Comparison of ENCODE assay signal across 25 cellular contexts in the genomic region with DNA sequence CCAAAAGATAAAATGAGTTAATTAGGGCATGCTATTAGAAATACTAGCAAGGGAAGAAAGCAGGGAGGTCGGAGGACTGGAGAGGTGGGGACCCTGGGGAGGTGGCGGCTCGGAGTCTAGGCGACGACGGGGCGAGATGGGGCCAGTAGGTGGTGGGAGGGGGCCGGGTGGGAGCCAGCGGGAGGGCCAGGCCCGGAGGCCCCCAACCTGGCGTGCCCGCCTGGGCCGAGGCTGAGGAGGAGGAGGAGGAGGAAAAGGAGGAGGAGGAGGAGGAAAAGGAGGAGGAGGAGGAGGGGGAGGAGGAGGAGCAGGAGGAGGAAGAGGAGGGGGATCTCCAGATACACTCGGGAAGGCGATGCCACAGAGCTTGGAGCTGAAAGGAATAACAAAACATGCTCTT.
A peak's percentile ranks its signal among the peaks of the same experiment; 100 is the strongest.
DNase-seq lines count a peak whose midpoint lies in the region; ATAC-seq, FAIRE-seq and TF ChIP-seq lines count a peak whose summit lies in the region.
"Had no signal": no experiment of that assay in that cellular context is flagged by ENCODE, and none has a peak within 500 bp of the region (broad histone marks: within the 10 kb centered on the region; RNA-seq: fewer than 3 reads in every experiment).

No MANE protein-coding gene starts in this region.

- WGBS in K562 (ENCODE audit: insufficient coverage, low coverage, missing lambda C conversion rate) = 2% methylated on average over 7 of the region's 15 CpGs
- WGBS in esophagus muscularis mucosa = 71% methylated on average over 15 of the region's 15 CpGs

- H3K27me3 ChIP-seq in K562 (ENCODE audit: control insufficient read depth in 2 of 2, insufficient read depth in 2 of 2, low read length in 2 of 2) = no peaks in the 10 kb centered on the region
- no peaks in the 10 kb centered on the region for H3K27me3 ChIP-seq in esophagus muscularis mucosa
- H3K27me3 ChIP-seq: BE2C, BLaER1 had no signal

- H3K9me1 ChIP-seq in K562 (ENCODE audit: control insufficient read depth, insufficient read depth, low read length) = no peaks in the 10 kb centered on the region

- TF ChIP-seq POLR2A in K562 (conservative IDR thresholded peaks at IDR 0.05) = no peak
- no peak for TF ChIP-seq POLR2A in esophagus muscularis mucosa (IDR thresholded peaks at IDR 0.05; ENCODE audit: low read depth)

- no peaks in the 10 kb centered on the region for H3K36me3 ChIP-seq in K562 (ENCODE audit: control insufficient read depth, insufficient read depth, low read length)
- H3K36me3 ChIP-seq in esophagus muscularis mucosa = no peaks in the 10 kb centered on the region
- H3K36me3 ChIP-seq: BE2C, BLaER1 had no signal

- H3K9ac ChIP-seq in K562 (ENCODE audit: insufficient read depth in 1 of 2, low read depth in 2 of 2, low read length in 2 of 2) = no peak overlapping the region
- H3K9ac ChIP-seq: BLaER1 had no signal

- H3K4me2 ChIP-seq in K562 (ENCODE audit: insufficient read depth, low read length) = no peak overlapping the region
- H3K4me2 ChIP-seq: BLaER1 had no signal

- ATAC-seq in K562 = no peak; the same call in 2 of the 3 replicates
- ATAC-seq: GM12878 had no signal

- no peak for FAIRE-seq in K562 (lab: Jason Lieb, UNC)
- FAIRE-seq: A204.1, GM12878, GM12892, GM18507 had no signal

- H3K27ac ChIP-seq in K562 (ENCODE audit: extremely low read depth, low read depth, low read length) (no peak overlapping the region), esophagus muscularis mucosa (replicated peaks in 1 of 4) (no peak overlapping the region)
- H3K27ac ChIP-seq: BLaER1 had no signal

- no peaks in the 10 kb centered on the region for H3K4me1 ChIP-seq in K562 (replicated peaks in 1 of 2; ENCODE audit: control insufficient read depth in 2 of 2, insufficient read depth in 2 of 2, low read length in 2 of 2)
- no peaks in the 10 kb centered on the region for H3K4me1 ChIP-seq in esophagus muscularis mucosa
- H3K4me1 ChIP-seq: BE2C, BLaER1 had no signal

- H3K79me2 ChIP-seq in K562 (ENCODE audit: control insufficient read depth, insufficient read depth, low read length) = no peaks in the 10 kb centered on the region

- H2AFZ ChIP-seq in K562 (ENCODE audit: low read depth, low read length) = no peak overlapping the region

- TF ChIP-seq CTCF in K562 (IDR thresholded peaks at IDR 0.05 in 2 of 3, conservative IDR thresholded peaks at IDR 0.05 in 1 of 3; ENCODE audit: insufficient read depth in 2 of 3, low read depth in 1 of 3, low read length in 3 of 3) (no peak), esophagus muscularis mucosa (IDR thresholded peaks at IDR 0.05) (no peak)

- no peak for TF ChIP-seq RAD21 in K562 (CRISPR knock-in tag; conservative IDR thresholded peaks at IDR 0.05 in 1 of 2, IDR thresholded peaks at IDR 0.05 in 1 of 2)

- CTCF ChIA-PET in K562 (lab: Yijun Ruan, JAX; ENCODE audit: low intra/inter-chr PET ratio) = no interaction called here

- in situ Hi-C loops in K562 (cut with MboI) = no loop called here

- POLR2A ChIA-PET in K562 (lab: Yijun Ruan, JAX) = no interaction called here

- no peaks in the 10 kb centered on the region for H4K20me1 ChIP-seq in K562 (replicated peaks; ENCODE audit: control insufficient read depth, insufficient read depth, low read length)
- H4K20me1 ChIP-seq: BLaER1 had no signal

- H3K9me3 ChIP-seq in K562 (replicated peaks; ENCODE audit: control insufficient read depth, insufficient read depth, low read depth, low read length) (no peaks in the 10 kb centered on the region), esophagus muscularis mucosa (no peaks in the 10 kb centered on the region)
- H3K9me3 ChIP-seq: BE2C, BLaER1 had no signal

- TF ChIP-seq EP300 in K562 (IDR thresholded peaks at IDR 0.05; ENCODE audit: low read length) (no peak), esophagus muscularis mucosa (IDR thresholded peaks at IDR 0.05) (no peak)

- BruUV-seq in K562 (replicated peaks; lab: Mats Ljungman, UMichigan) = no TSS peak

- intact Hi-C loops in K562 (cut with micrococcal nuclease) (no loop called here), esophagus muscularis mucosa (cut with DNase I) (no loop called here)

- H3K4me3 ChIP-seq in K562 = no peak overlapping the region
- H3K4me3 ChIP-seq in esophagus muscularis mucosa = no peak overlapping the region
- H3K4me3 ChIP-seq: BLaER1, GM12878 had no signal

- DNase-seq in K562 (ENCODE audit: extremely low read depth in 1 of 4, low spot score in 3 of 4) = no peak
- DNase-seq in esophagus muscularis mucosa (ENCODE audit: extremely low spot score) = peak; percentile 62
- DNase-seq in T-helper 9 cell = no peak
- DNase-seq in SIG-M5 treated with dmso at 0.1 percent for 504 hours (lab: John Stamatoyannopoulos, UW; ENCODE audit: unreplicated experiment) = no peak
- DNase-seq in H4 (ENCODE audit: low spot score) = no peak
- DNase-seq: 8988T; ACHN; BE2C; C1 segment of cervical spinal cord; CD4-positive, alpha-beta memory T cell; CD4-positive, CD25-positive, alpha-beta regulatory T cell; CD8-positive, alpha-beta memory T cell; COR-L47; DMS 273 treated with DMSO at 0.1 percent for 48 hours; DMS153; DMS53; DMS79; DND-41; EL; GDM1 had no signal

TF ChIP-seq in K562, 482 proteins besides CTCF, POLR2A, EP300 and RAD21:
- TF ChIP-seq ZNF263 (CRISPR knock-in tag; IDR thresholded peaks at IDR 0.05; ENCODE audit: borderline replicate concordance) (peak; percentile 40; the same call in 1 of the 2 replicates), ZNF143 (CRISPR knock-in tag; IDR thresholded peaks at IDR 0.05) (no peak), ZNF324 (CRISPR knock-in tag; IDR thresholded peaks at IDR 0.05) (no peak)
